Comparison of ENCODE assay signal across 1 cellular context in the genomic region with DNA sequence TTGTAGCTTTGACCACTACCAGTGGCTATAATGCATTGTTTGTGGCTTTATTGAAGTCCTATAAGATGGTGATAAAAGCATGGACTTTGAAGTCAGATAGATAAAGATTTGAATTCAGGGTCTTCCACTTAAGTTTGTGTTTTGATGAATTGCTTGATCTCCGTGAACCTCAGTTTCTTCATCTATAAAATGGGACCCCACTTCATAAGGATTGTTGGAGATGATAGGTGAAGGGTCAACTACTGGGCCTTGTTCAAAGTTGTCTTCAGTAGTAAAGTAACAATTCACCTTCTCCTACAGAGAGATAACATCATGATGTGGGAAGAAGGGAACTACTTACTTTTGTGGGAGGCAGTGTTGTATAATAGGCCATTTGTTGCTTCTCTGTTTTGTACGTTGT.
TF ChIP-seq lines count a peak whose summit lies in the region.

No MANE protein-coding gene starts in this region.

TF ChIP-seq in HCT116, 20 proteins besides CTCF, POLR2A, EP300 and RAD21 (continued from another document):
- TF ChIP-seq ZNF274 (IDR thresholded peaks at IDR 0.05; ENCODE audit: low read depth, low read length) (no peak), ELF1 (IDR thresholded peaks at IDR 0.05; ENCODE audit: borderline replicate concordance, low read depth) (no peak), YY1 (IDR thresholded peaks at IDR 0.05; ENCODE audit: extremely low read depth, insufficient replicate concordance, low read depth, low read length) (no peak), SIN3A (IDR thresholded peaks at IDR 0.05; ENCODE audit: low read depth) (no peak)
